Comparison of ENCODE assay signal across 8 cellular contexts in the genomic region with DNA sequence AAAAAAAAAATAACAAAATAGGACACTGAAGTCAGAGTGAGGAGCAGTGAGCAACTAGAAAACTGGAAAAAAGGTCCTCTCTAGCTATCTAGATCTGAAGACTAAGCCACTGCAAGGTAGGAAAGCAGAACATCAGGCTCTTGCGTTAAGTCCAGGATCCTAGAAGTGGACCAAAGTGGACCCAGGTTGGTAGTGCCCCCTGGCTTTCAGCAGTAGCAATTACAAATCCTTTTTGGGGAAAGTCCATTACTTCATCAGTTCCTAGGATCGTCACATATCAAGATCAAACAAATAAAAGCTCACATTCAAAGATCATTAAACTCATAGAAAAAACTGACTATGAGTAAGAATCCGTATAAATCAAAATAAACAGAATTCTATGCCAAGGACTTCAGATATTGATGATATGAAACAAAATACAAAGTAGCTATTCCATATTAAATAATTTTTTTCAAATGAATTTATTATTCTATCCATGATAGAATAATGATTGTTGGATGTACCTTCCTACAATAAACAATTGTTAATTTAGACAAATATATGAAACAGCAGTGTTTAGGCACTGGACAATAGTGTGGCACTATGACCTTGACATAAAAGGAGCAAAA. TPM values are rescaled to one million over a fixed set of nuclear protein-coding genes. Genes with fewer than 3 reads are reported as not detected.
DNase-seq lines count a peak whose midpoint lies in the region; ATAC-seq and TF ChIP-seq lines count a peak whose summit lies in the region.

No MANE protein-coding gene starts in this region.

- peaks cover 18% of the 10 kb centered on the region for H3K4me1 Mint-ChIP-seq in activated naive CD4-positive, alpha-beta T cell treated with anti-CD3 and anti-CD28 coated beads, Interleukin-2, amount 10 ng/mL, durations not matched to agents 7 days and 5 days

- CTCF ChIA-PET in activated naive CD4-positive, alpha-beta T cell treated with anti-CD3 and anti-CD28 coated beads, Interleukin-2, amount 10 ng/mL, durations not matched to agents 7 days and 5 days (lab: Charles Lee), result interaction anchor here (0.6 to 2.5 kb wide), 35 partner anchors 9 to 562 kb away, joined by 3 to 13 read pairs (median 4); no protein-coding TSS in a partner anchor

- peaks cover 40% of the 10 kb centered on the region for H3K27me3 Mint-ChIP-seq in activated naive CD4-positive, alpha-beta T cell treated with anti-CD3 and anti-CD28 coated beads, Interleukin-2, amount 10 ng/mL, durations not matched to agents 7 days and 5 days

- DNase-seq in DMS153 treated with DMSO at 0.1 percent for 48 hours (lab: John Stamatoyannopoulos, UW; ENCODE audit: unreplicated experiment) (peak; percentile 62), NCI-H2227 (lab: John Stamatoyannopoulos, UW; ENCODE audit: unreplicated experiment) (peak; percentile 53), glomerular visceral epithelial cell (ENCODE audit: extremely low spot score) (peak; percentile 58), ovary (peak in 4 of 5 donors; percentile 28 to 60 (median 40)), UCSD-AML1 (lab: John Stamatoyannopoulos, UW; ENCODE audit: unreplicated experiment) (no peak), GM19238 (ENCODE audit: insufficient read length, low spot score) (no peak)
- DNase-seq in activated naive CD4-positive, alpha-beta T cell treated with anti-CD3 and anti-CD28 coated beads, Interleukin-2, amount 10 ng/mL, durations not matched to agents 7 days and 5 days, result peak; percentile 42

- no peak for TF ChIP-seq EP300 in ovary (IDR thresholded peaks at IDR 0.05)

- ATAC-seq in GM21423 (IDR thresholded peaks at IDR 0.05; ENCODE audit: unreplicated experiment), result peak; percentile 45

- H3K27ac Mint-ChIP-seq in activated naive CD4-positive, alpha-beta T cell treated with anti-CD3 and anti-CD28 coated beads, Interleukin-2, amount 10 ng/mL, durations not matched to agents 7 days and 5 days, result no peak overlapping the region

- H3K4me3 Mint-ChIP-seq in activated naive CD4-positive, alpha-beta T cell treated with anti-CD3 and anti-CD28 coated beads, Interleukin-2, amount 10 ng/mL, durations not matched to agents 7 days and 5 days, result no peak overlapping the region

- H3K36me3 ChIP-seq in ovary, result no peaks in the 10 kb centered on the region

- TF ChIP-seq POLR2A in ovary (IDR thresholded peaks at IDR 0.05), result no peak

- H3K27me3 ChIP-seq in ovary, result no peaks in the 10 kb centered on the region

- H3K4me1 ChIP-seq in ovary (ENCODE audit: insufficient read depth), result no peaks in the 10 kb centered on the region

- 10 to 14% (median 11%) methylated on average over 3 of the region's 3 CpGs for WGBS in ovary, 3 donors

- H3K36me3 Mint-ChIP-seq in activated naive CD4-positive, alpha-beta T cell treated with anti-CD3 and anti-CD28 coated beads, Interleukin-2, amount 10 ng/mL, durations not matched to agents 7 days and 5 days, result peaks cover 4% of the 10 kb centered on the region

- no peak overlapping the region for H3K4me3 ChIP-seq in ovary

- no peaks in the 10 kb centered on the region for H3K9me3 ChIP-seq in ovary

- H3K27ac ChIP-seq in ovary, result no peak overlapping the region

- intact Hi-C loops in ovary (cut with DNase I), result loop anchor here in 1 of 4 donors (10.0 kb wide), 1 partner anchor 76 kb away; no protein-coding TSS in a partner anchor

- H3K9me3 Mint-ChIP-seq in activated naive CD4-positive, alpha-beta T cell treated with anti-CD3 and anti-CD28 coated beads, Interleukin-2, amount 10 ng/mL, durations not matched to agents 7 days and 5 days, result no peaks in the 10 kb centered on the region

- peak; percentile 39 to 62 (median 53) for TF ChIP-seq CTCF in ovary (IDR thresholded peaks at IDR 0.05)

RNA-seq across cellular contexts. Expression of gene RICTOR, which starts 6.5 kb away (rescaled TPM):
- total RNA-seq in ovary, result 10 to 100 TPM; 36.3 to 55.1 (median 42.7) TPM
- polyA plus RNA-seq in ovary, result 10 to 100 TPM in 1 of 2 donors, 1 to 10 TPM in 1; 6.7 to 14.0 TPM

Comparison
In these comparisons a context has a peak if more than half of its experiments do, and no peak if none do; other contexts are left out.
1. DNase-seq: peak in DMS153 treated with DMSO at 0.1 percent for 48 hours (single experiment), NCI-H2227 (single experiment), activated naive CD4-positive, alpha-beta T cell treated with anti-CD3 and anti-CD28 coated beads, Interleukin-2, amount 10 ng/mL, durations not matched to agents 7 days and 5 days (single experiment), glomerular visceral epithelial cell (single experiment) and ovary (4 of 5); none in UCSD-AML1 (single experiment) and GM19238 (single experiment).